In the genomic region with DNA sequence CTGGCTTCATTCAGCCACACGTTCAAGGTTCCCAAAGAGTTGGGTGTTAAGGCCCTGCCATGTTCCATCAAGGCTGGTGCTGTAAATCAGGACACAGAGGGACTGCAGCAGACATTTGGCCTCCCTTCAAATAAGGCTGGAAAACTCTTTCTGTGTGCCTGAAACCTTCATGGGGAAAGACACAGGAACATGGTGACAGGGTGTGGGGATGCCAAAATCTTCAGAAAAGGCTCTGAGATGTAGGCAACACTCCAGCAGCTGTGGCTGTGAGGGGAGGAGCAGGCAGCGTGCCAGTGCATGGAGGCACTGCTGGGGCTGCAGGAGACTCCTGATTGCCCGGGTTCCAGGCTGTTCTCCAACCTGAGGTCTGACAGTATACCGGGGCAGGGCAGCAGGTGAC, we compare ENCODE assay signal across 26 cellular contexts. TPM values are rescaled to one million over a fixed set of nuclear protein-coding genes. Genes with fewer than 3 reads are reported as not detected.
DNase-seq lines count a peak whose midpoint lies in the region; ATAC-seq and TF ChIP-seq lines count a peak whose summit lies in the region.
"Had no signal": no experiment of that assay in that cellular context is flagged by ENCODE, and none has a peak within 500 bp of the region (broad histone marks: within the 10 kb centered on the region; RNA-seq: fewer than 3 reads in every experiment).

No MANE protein-coding gene starts in this region.

- H3K4me2 ChIP-seq in smooth muscle cell: no peak overlapping the region

- no peak for TF ChIP-seq POLR2A in lower leg skin (IDR thresholded peaks at IDR 0.05)

- TF ChIP-seq CTCF in dorsolateral prefrontal cortex (IDR thresholded peaks at IDR 0.05 in 54 of 56, conservative IDR thresholded peaks at IDR 0.05 in 2 of 56; ENCODE audit: low read depth in 1 of 56, partially characterized antibody in 56 of 56): no peak
- no peak for TF ChIP-seq CTCF in smooth muscle cell (IDR thresholded peaks at IDR 0.05; ENCODE audit: borderline replicate concordance, insufficient read depth, poor library complexity, severe bottlenecking)
- TF ChIP-seq CTCF in lower leg skin (IDR thresholded peaks at IDR 0.05): no peak

- H3K79me2 ChIP-seq in smooth muscle cell (ENCODE audit: low read depth): peaks cover 6% of the 10 kb centered on the region

- intact Hi-C loops in dorsolateral prefrontal cortex (cut with DNase I) (loop anchor here in 1 of 2 donors (1.0 to 5.0 kb wide), 2 partner anchors 11 to 203 kb away; no protein-coding TSS in a partner anchor), lower leg skin (cut with DNase I; ENCODE audit: low total_unique reads) (loop anchor here (10.0 kb wide), 1 partner anchor 431 kb away; no protein-coding TSS in a partner anchor)

- H3K4me3 ChIP-seq in dorsolateral prefrontal cortex: peak overlapping the region in 33 of 59 donors; percentile 2 to 56 (median 25)
- H3K4me3 ChIP-seq in smooth muscle cell: no peak overlapping the region
- no peak overlapping the region for H3K4me3 ChIP-seq in lower leg skin (ENCODE audit: low read depth, poor library complexity, severe bottlenecking)
- H3K4me3 ChIP-seq: left lung, SK-N-MC had no signal

- H3K36me3 ChIP-seq in smooth muscle cell (ENCODE audit: low read depth): no peaks in the 10 kb centered on the region
- H3K36me3 ChIP-seq: brain microvascular endothelial cell had no signal

- H2AFZ ChIP-seq in smooth muscle cell (ENCODE audit: low read depth): no peak overlapping the region

- H3K4me1 ChIP-seq in smooth muscle cell (ENCODE audit: low read depth): peaks cover 34% of the 10 kb centered on the region

- peak overlapping the region; percentile 64 for H3K9ac ChIP-seq in smooth muscle cell (ENCODE audit: low read depth)

- H3K27me3 ChIP-seq in dorsolateral prefrontal cortex (no peaks in the 10 kb centered on the region), smooth muscle cell (ENCODE audit: low read depth) (no peaks in the 10 kb centered on the region)
- H3K27me3 ChIP-seq: brain microvascular endothelial cell, foreskin keratinocyte, left lung had no signal

- DNase-seq in NCI-H1694 treated with DMSO at 0.1 percent for 48 hours (lab: John Stamatoyannopoulos, UW) (peak; percentile 39), dorsolateral prefrontal cortex (peak in 9 of 10 donors; percentile 55 to 77 (median 70)), myocyte (ENCODE audit: low read depth) (peak; percentile 40), smooth muscle cell (lab: John Stamatoyannopoulos, UW; ENCODE audit: unreplicated experiment) (no peak), germinal center (ENCODE audit: low spot score) (no peak), NCI-H2227 treated with DMSO at 0.1 percent for 48 hours (lab: John Stamatoyannopoulos, UW) (no peak), lower leg skin (ENCODE audit: low spot score in 2 of 2) (no peak)
- DNase-seq: activated B cell treated with CpG ODN at 0.5 μM for 24 hours; activated CD8-positive, alpha-beta T cell treated with anti-CD3 and anti-CD28 coated beads, Interleukin-2, amount 10 ng/mL, durations not matched to agents 7 days and 5 days; activated T-cell treated with anti-CD3 and anti-CD28 coated beads, Interleukin-2, amount 50 U/mL, for 72 hours; brain microvascular endothelial cell; CD4-positive, alpha-beta memory T cell; dermis blood vessel endothelial cell; DND-41; foreskin keratinocyte; left lung; NCI-H1436 treated with DMSO at 0.1 percent for 48 hours; NCI-H345; stimulated activated CD4-positive, alpha-beta T cell treated with anti-CD3 and anti-CD28 coated beads, Interleukin-12 subunit alpha, Interleukin-12 subunit beta, amount 100 ng/mL, for 4 hours had no signal

- H3F3A ChIP-seq in smooth muscle cell (ENCODE audit: low read depth): peaks cover 5% of the 10 kb centered on the region

- ATAC-seq in GM19467 (IDR thresholded peaks at IDR 0.05; ENCODE audit: unreplicated experiment): no peak
- ATAC-seq: activated CD8-positive, alpha-beta T cell treated with anti-CD3 and anti-CD28 coated beads, Interleukin-2, amount 10 ng/mL, durations not matched to agents 7 days and 5 days; activated T-cell treated with anti-CD3 and anti-CD28 coated beads, Interleukin-2, amount 50 U/mL, for 72 hours; foreskin keratinocyte; HepG2; left lung; Panc1 had no signal

- no peaks in the 10 kb centered on the region for H3K9me3 ChIP-seq in smooth muscle cell (replicated peaks; ENCODE audit: low read depth)
- H3K9me3 ChIP-seq: left lung had no signal

- no peaks in the 10 kb centered on the region for H4K20me1 ChIP-seq in smooth muscle cell (ENCODE audit: low read depth)

- H3K27ac ChIP-seq in dorsolateral prefrontal cortex (peak overlapping the region; percentile 92 to 100 (median 99)), smooth muscle cell (ENCODE audit: low read depth) (peak overlapping the region; percentile 88)
- H3K27ac ChIP-seq: epithelial cell of prostate, left lung, SK-N-MC had no signal

- 92% methylated on average over 4 of the region's 4 CpGs for WGBS in smooth muscle cell (ENCODE audit: low lambda C conversion rate)
- 57 to 59% methylated on average over 4 of the region's 4 CpGs for WGBS in lower leg skin, 2 donors

RNA-seq across cellular contexts. Expression of gene POMT2, which starts 15.0 kb away (rescaled TPM):
- 10 to 100 TPM; 25.0 to 76.5 (median 44.0) TPM for total RNA-seq in dorsolateral prefrontal cortex
- 15.9 and 17.6 TPM in 2 replicates for total RNA-seq in myocyte
- 29.4 TPM for polyA plus RNA-seq in myocyte (2012)
- 15.9 and 22.5 TPM in 2 replicates for total RNA-seq in smooth muscle cell
- 39.8 and 52.8 TPM in 2 replicates for polyA plus RNA-seq in smooth muscle cell
- total RNA-seq in lower leg skin: 10 to 100 TPM in 3 of 4 donors, 1 to 10 TPM in 1; 9.1 to 23.0 (median 15.9) TPM

RNA-seq across cellular contexts. Expression of gene GSTZ1, which starts 15.1 kb away (rescaled TPM):
- total RNA-seq in dorsolateral prefrontal cortex: 10 to 100 TPM in 115 of 120 experiments, 1 to 10 TPM in 5; 9.0 to 35.6 (median 17.5) TPM
- 35.1 and 40.1 TPM in 2 replicates for total RNA-seq in myocyte
- polyA plus RNA-seq in myocyte (2012): 22.0 TPM
- 15.1 and 29.1 TPM in 2 replicates for total RNA-seq in smooth muscle cell
- polyA plus RNA-seq in smooth muscle cell: 17.0 and 26.9 TPM in 2 replicates
- total RNA-seq in lower leg skin: 10 to 100 TPM; 24.6 to 37.5 (median 29.9) TPM

RNA-seq across cellular contexts. Expression of gene NGB, which starts 34.7 kb away (rescaled TPM):
- total RNA-seq in dorsolateral prefrontal cortex: 10 to 100 TPM in 112 of 120 experiments, 1 to 10 TPM in 8; 6.2 to 40.9 (median 20.9) TPM
- total RNA-seq in myocyte: not detected in 2 replicates
- not detected for polyA plus RNA-seq in myocyte (2012)
- total RNA-seq in smooth muscle cell: not detected in 2 replicates
- polyA plus RNA-seq in smooth muscle cell: not detected in 2 replicates
- total RNA-seq in lower leg skin: not detected
- total RNA-seq: activated B cell treated with CpG ODN at 0.5 μM for 24 hours; activated CD8-positive, alpha-beta T cell treated with anti-CD3 and anti-CD28 coated beads, Interleukin-2, amount 10 ng/mL, durations not matched to agents 7 days and 5 days; activated T-cell treated with anti-CD3 and anti-CD28 coated beads, Interleukin-2, amount 50 U/mL, for 72 hours; CD4-positive, alpha-beta memory T cell; dermis blood vessel endothelial cell; foreskin keratinocyte; HepG2; left lung; posterior vena cava; subcutaneous adipose tissue had no signal
- polyA plus RNA-seq: CD4-positive, alpha-beta memory T cell; foreskin keratinocyte had no signal

Comparison
In these comparisons a context has a peak if more than half of its experiments do, and no peak if none do; other contexts are left out.
1. DNase-seq: peak in NCI-H1694 treated with DMSO at 0.1 percent for 48 hours (single experiment), dorsolateral prefrontal cortex (9 of 10) and myocyte (single experiment); none in smooth muscle cell (single experiment), germinal center (single experiment), NCI-H2227 treated with DMSO at 0.1 percent for 48 hours (single experiment) and lower leg skin (0 of 2).
2. H3K4me3 ChIP-seq: peak in dorsolateral prefrontal cortex (33 of 59); none in smooth muscle cell (single experiment) and lower leg skin (single experiment).